ENCODE assay signal across 8 cellular contexts in genomic region chr7:36784991-36785940, GRCh38.
DNase-seq lines count a peak whose midpoint lies in the region; ATAC-seq and TF ChIP-seq lines count a peak whose summit lies in the region.

No MANE protein-coding gene starts in this region.

- peak; percentile 96 for ATAC-seq in GM21717 (IDR thresholded peaks at IDR 0.05; ENCODE audit: unreplicated experiment)
- peak; percentile 86 to 87 for ATAC-seq in right cardiac atrium

- H3K27me3 ChIP-seq in GM06990 (replicated peaks; ENCODE audit: control insufficient read depth, insufficient read depth, low read length) (no peaks in the 10 kb centered on the region; the same call in 1 of the 2 replicates), right cardiac atrium (ENCODE audit: control insufficient read depth, insufficient read depth) (no peaks in the 10 kb centered on the region)

- in situ Hi-C loops in G401 (cut with HindIII; ENCODE audit: low sequenced_read_pairs): no loop called here

- H3K27ac ChIP-seq in right cardiac atrium (ENCODE audit: low read length): no peak overlapping the region

- intact Hi-C loops in right cardiac atrium (cut with DNase I): no loop called here

- DNase-seq in GM06990 (ENCODE audit: extremely low read depth, insufficient read length) (peak; percentile 6), MV-4-11 (lab: John Stamatoyannopoulos, UW) (peak; percentile 95), activated T-cell treated with anti-CD3 and anti-CD28 coated beads for 4 hours (peak; percentile 24), right cardiac atrium (peak; percentile 33 to 74 (median 67)), COLO668 (lab: John Stamatoyannopoulos, UW; ENCODE audit: unreplicated experiment) (no peak), G401 (ENCODE audit: low spot score) (no peak)
- peak; percentile 41 to 59 for DNase-seq in stimulated activated CD8-positive, alpha-beta memory T cell treated with anti-CD3 and anti-CD28 coated beads, Interleukin-2, amount 100 ng/mL, for 1 hour (ENCODE audit: low read depth in 2 of 2)

- WGBS in right cardiac atrium: 61% methylated on average over 13 of the region's 13 CpGs

- H3K9me3 ChIP-seq in right cardiac atrium (ENCODE audit: control insufficient read depth, low read length): no peaks in the 10 kb centered on the region

- no peaks in the 10 kb centered on the region for H3K36me3 ChIP-seq in GM06990 (ENCODE audit: control insufficient read depth, insufficient read depth, low read length)

- TF ChIP-seq CTCF in GM06990 (IDR thresholded peaks at IDR 0.05; ENCODE audit: insufficient read depth, low read length, poor library complexity, severe bottlenecking): no peak

- H3K4me3 ChIP-seq in GM06990 (replicated peaks; ENCODE audit: low read depth, low read length): no peak overlapping the region
- H3K4me3 ChIP-seq in right cardiac atrium (ENCODE audit: low read length): no peak overlapping the region

- no peaks in the 10 kb centered on the region for H3K4me1 ChIP-seq in right cardiac atrium (ENCODE audit: control insufficient read depth, insufficient read depth, low read length)

Comparison
In these comparisons a context has a peak if more than half of its experiments do, and no peak if none do; other contexts are left out.
1. DNase-seq: peak in GM06990 (single experiment), MV-4-11 (single experiment), activated T-cell treated with anti-CD3 and anti-CD28 coated beads for 4 hours (single experiment), right cardiac atrium (3 of 3) and stimulated activated CD8-positive, alpha-beta memory T cell treated with anti-CD3 and anti-CD28 coated beads, Interleukin-2, amount 100 ng/mL, for 1 hour (2 of 2); none in COLO668 (single experiment) and G401 (single experiment).